10 cellular contexts compared by ENCODE assay signal in the genomic region with DNA sequence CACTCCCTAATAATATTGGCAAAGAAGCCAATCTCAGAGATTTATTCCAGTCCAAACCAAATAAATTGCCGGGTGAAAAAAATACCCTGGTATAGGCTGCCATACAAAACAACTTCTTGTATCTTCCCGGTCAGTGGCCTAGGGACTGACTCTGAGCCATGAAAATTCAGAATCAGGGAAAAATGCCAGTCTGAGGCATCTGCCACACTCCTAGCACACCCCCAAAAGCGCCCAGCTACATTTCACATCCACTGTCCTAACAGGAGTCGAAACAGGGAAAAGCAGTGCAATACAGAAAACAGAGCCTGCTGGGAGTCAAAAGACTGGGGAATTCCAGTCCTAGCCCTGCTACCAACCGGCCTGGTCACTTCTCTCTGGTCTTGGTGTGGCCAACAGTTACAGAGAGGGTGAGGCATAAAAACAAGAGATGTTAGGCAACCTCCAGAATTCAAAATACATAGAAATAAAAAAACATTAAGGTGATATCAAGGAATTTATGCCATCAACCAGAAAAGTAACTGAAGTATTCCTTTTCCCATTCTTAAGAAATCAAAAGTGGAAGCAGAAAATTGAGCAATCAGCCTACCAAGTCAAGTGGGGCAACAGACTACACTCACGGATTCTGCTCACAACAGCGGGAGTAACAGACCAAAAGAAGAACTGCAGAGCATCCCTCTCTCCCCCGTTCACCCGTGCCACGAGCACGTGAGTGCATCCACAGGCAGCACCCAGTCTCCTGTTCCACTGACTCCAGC. TPM values are rescaled to one million over a fixed set of nuclear protein-coding genes. Genes with fewer than 3 reads are reported as not detected.
DNase-seq lines count a peak whose midpoint lies in the region; ATAC-seq, FAIRE-seq and TF ChIP-seq lines count a peak whose summit lies in the region.
"Had no signal": no experiment of that assay in that cellular context is flagged by ENCODE, and none has a peak within 500 bp of the region (broad histone marks: within the 10 kb centered on the region; RNA-seq: fewer than 3 reads in every experiment).

No MANE protein-coding gene starts in this region.

- no peaks in the 10 kb centered on the region for H3K9me3 ChIP-seq in astrocyte (ENCODE audit: insufficient read depth, low read depth, low read length)
- no peaks in the 10 kb centered on the region for H3K9me3 ChIP-seq in sigmoid colon

- peak; percentile 44 for DNase-seq in GM04504 (ENCODE audit: low read depth)
- DNase-seq in astrocyte (ENCODE audit: low read depth): no peak
- no peak for DNase-seq in left cardiac atrium
- peak; percentile 83 for DNase-seq in sigmoid colon
- no peak for DNase-seq in ACHN
- no peak for DNase-seq in nucleus accumbens (lab: John Stamatoyannopoulos, UW)
- no peak for DNase-seq in substantia nigra (lab: John Stamatoyannopoulos, UW)
- no peak for DNase-seq in T-helper 2 cell treated with Interferon-gamma antibody and Interleukin-4, amounts not matched to agents 5 μg/mL and 100 μg/mL, for 36 hours (ENCODE audit: low spot score)
- DNase-seq: activated CD4-positive, CD25-positive, alpha-beta regulatory T cell treated with anti-CD3 and anti-CD28 coated beads, Interleukin-2, amount 50 U/mL, for 72 hours; NCI-H2227 treated with DMSO at 0.1 percent for 48 hours had no signal

- H3K4me3 ChIP-seq in astrocyte (ENCODE audit: insufficient read depth, low read depth, low read length): peak overlapping the region; percentile 12
- H3K4me3 ChIP-seq in sigmoid colon: peak overlapping the region in 3 of 4 donors; percentile 1 to 18 (median 15)

- H3K27me3 ChIP-seq in astrocyte (ENCODE audit: insufficient read depth, low read length) (no peaks in the 10 kb centered on the region), sigmoid colon (no peaks in the 10 kb centered on the region)

- H3K9me3 Mint-ChIP-seq in astrocyte (ENCODE audit: unreplicated experiment): no peaks in the 10 kb centered on the region
- no peaks in the 10 kb centered on the region for H3K9me3 Mint-ChIP-seq in T-helper 2 cell treated with Interferon-gamma antibody and Interleukin-4, amounts not matched to agents 5 μg/mL and 100 μg/mL, for 36 hours

- peak overlapping the region; percentile 94 for H3K27ac ChIP-seq in astrocyte (ENCODE audit: low read depth, low read length)
- peak overlapping the region; percentile 83 to 94 (median 88) for H3K27ac ChIP-seq in sigmoid colon
- H3K27ac ChIP-seq in substantia nigra (ENCODE audit: low read depth, low read length, poor library complexity, severe bottlenecking): no peak overlapping the region

- peak overlapping the region; percentile 73 for H3K9ac ChIP-seq in astrocyte (ENCODE audit: low read length)

- whole genome bisulfite sequencing in sigmoid colon, 2 donors: 73 to 77% methylated on average over 11 of the region's 11 CpGs

- H3K4me1 ChIP-seq in astrocyte (ENCODE audit: insufficient read depth, low read length): peaks cover 60% of the 10 kb centered on the region
- H3K4me1 ChIP-seq in sigmoid colon: peaks cover 0 to 94% (median 76%) of the 10 kb centered on the region in 4 donors

- ATAC-seq in left cardiac atrium: peak; percentile 42 to 49

- TF ChIP-seq CTCF in astrocyte (IDR thresholded peaks at IDR 0.05; ENCODE audit: insufficient read depth, low read depth, low read length): no peak
- TF ChIP-seq CTCF in sigmoid colon (IDR thresholded peaks at IDR 0.05): no peak

- peaks cover 76% of the 10 kb centered on the region for H4K20me1 ChIP-seq in astrocyte (ENCODE audit: insufficient read depth, low read length)

- peak overlapping the region; percentile 21 for H3K4me3 Mint-ChIP-seq in astrocyte (ENCODE audit: unreplicated experiment)
- H3K4me3 Mint-ChIP-seq in T-helper 2 cell treated with Interferon-gamma antibody and Interleukin-4, amounts not matched to agents 5 μg/mL and 100 μg/mL, for 36 hours: no peak overlapping the region

- H3K36me3 Mint-ChIP-seq in astrocyte (ENCODE audit: low read depth, unreplicated experiment): peaks cover 12% of the 10 kb centered on the region
- no peaks in the 10 kb centered on the region for H3K36me3 Mint-ChIP-seq in T-helper 2 cell treated with Interferon-gamma antibody and Interleukin-4, amounts not matched to agents 5 μg/mL and 100 μg/mL, for 36 hours (ENCODE audit: low read depth)

- TF ChIP-seq EP300 in sigmoid colon (IDR thresholded peaks at IDR 0.05): no peak

- peaks cover 3% of the 10 kb centered on the region for H3K36me3 ChIP-seq in astrocyte (ENCODE audit: insufficient read depth, low read length)
- H3K36me3 ChIP-seq in sigmoid colon: no peaks in the 10 kb centered on the region

- FAIRE-seq in astrocyte (lab: Jason Lieb, UNC): no peak

- TF ChIP-seq POLR2A in sigmoid colon (IDR thresholded peaks at IDR 0.05): no peak

- H3K27me3 Mint-ChIP-seq in astrocyte (ENCODE audit: low read depth, unreplicated experiment): no peaks in the 10 kb centered on the region
- H3K27me3 Mint-ChIP-seq in T-helper 2 cell treated with Interferon-gamma antibody and Interleukin-4, amounts not matched to agents 5 μg/mL and 100 μg/mL, for 36 hours (ENCODE audit: low read depth): no peaks in the 10 kb centered on the region

- intact Hi-C loops in left cardiac atrium (cut with DNase I): no loop called here
- intact Hi-C loops in sigmoid colon (cut with DNase I): loop anchor here (5.0 kb wide), 1 partner anchor 38 kb away; no protein-coding TSS in a partner anchor

- H3K27ac Mint-ChIP-seq in astrocyte (ENCODE audit: unreplicated experiment): peak overlapping the region; percentile 99
- no peak overlapping the region for H3K27ac Mint-ChIP-seq in T-helper 2 cell treated with Interferon-gamma antibody and Interleukin-4, amounts not matched to agents 5 μg/mL and 100 μg/mL, for 36 hours

- peak overlapping the region; percentile 63 for H3K4me2 ChIP-seq in astrocyte (ENCODE audit: low read length)

- in situ Hi-C loops in ACHN (cut with HindIII; ENCODE audit: low pct_ligation_motif_present, low pct_unique_long_range_greater_than_20kb, low sequenced_read_pairs): no loop called here

- peaks cover 65% of the 10 kb centered on the region for H3K4me1 Mint-ChIP-seq in astrocyte (ENCODE audit: low read depth, unreplicated experiment)
- peaks cover 11% of the 10 kb centered on the region for H3K4me1 Mint-ChIP-seq in T-helper 2 cell treated with Interferon-gamma antibody and Interleukin-4, amounts not matched to agents 5 μg/mL and 100 μg/mL, for 36 hours (ENCODE audit: low read depth)

- no peak overlapping the region for H2AFZ ChIP-seq in astrocyte (ENCODE audit: low read depth, low read length)

- H3K79me2 ChIP-seq in astrocyte (ENCODE audit: insufficient read depth, low read length): peaks cover 100% of the 10 kb centered on the region

RNA-seq across cellular contexts. Expression of a gene that starts 29.5 kb away (rescaled TPM):
- total RNA-seq in astrocyte (62.7 and 67.9 TPM in 2 replicates), left cardiac atrium (10 to 100 TPM; 19.6 to 33.3 TPM), sigmoid colon (10 to 100 TPM; 24.0 to 51.3 (median 38.2) TPM)
- polyA plus RNA-seq in sigmoid colon: 10 to 100 TPM in 1 of 3 donors, 1 to 10 TPM in 2; 7.6 to 14.5 (median 9.6) TPM

Comparison
In these comparisons a context has a peak if more than half of its experiments do, and no peak if none do; other contexts are left out.
1. DNase-seq: peak in GM04504 (single experiment) and sigmoid colon (single experiment); none in astrocyte (single experiment), left cardiac atrium (single experiment), ACHN (single experiment), nucleus accumbens (0 of 56), substantia nigra (0 of 49) and T-helper 2 cell treated with Interferon-gamma antibody and Interleukin-4, amounts not matched to agents 5 μg/mL and 100 μg/mL, for 36 hours (single experiment).